15 cellular contexts compared by ENCODE assay signal in genomic region chr7:12701433-12701832, GRCh38. TPM values are rescaled to one million over a fixed set of nuclear protein-coding genes. Genes with fewer than 3 reads are reported as not detected.
DNase-seq lines count a peak whose midpoint lies in the region; ATAC-seq, FAIRE-seq and TF ChIP-seq lines count a peak whose summit lies in the region.
"Had no signal": no experiment of that assay in that cellular context is flagged by ENCODE, and none has a peak within 500 bp of the region (broad histone marks: within the 10 kb centered on the region; RNA-seq: fewer than 3 reads in every experiment).

No MANE protein-coding gene starts in this region.

- no peak for TF ChIP-seq RAD21 in HCT116 (IDR thresholded peaks at IDR 0.05; ENCODE audit: low read depth)

- no peaks in the 10 kb centered on the region for H4K20me1 ChIP-seq in HCT116 (ENCODE audit: insufficient read depth)

- peaks cover 11 to 14% of the 10 kb centered on the region in 2 experiments for H3K4me1 ChIP-seq in HCT116 (ENCODE audit: control insufficient read depth in 1 of 2, insufficient read depth in 2 of 2, low read length in 2 of 2)

- POLR2A ChIA-PET in HCT116 (lab: Charles Lee), result interaction anchor here (1.7 kb wide), 1 partner anchor 14 kb away, joined by 4 read pairs; the partner anchor contains the start of gene ARL4A
- POLR2A ChIA-PET in WTC11 (lab: Charles Lee), result no interaction called here

- no peaks in the 10 kb centered on the region; the same call in 1 of the 2 replicates for H3K27me3 Mint-ChIP-seq in WTC11 (ENCODE audit: low read depth)
- H3K27me3 Mint-ChIP-seq: B cell; CD4-positive, alpha-beta T cell had no signal

- TF ChIP-seq CTCF in HCT116 (IDR thresholded peaks at IDR 0.05 in 2 of 3, conservative IDR thresholded peaks at IDR 0.05 in 1 of 3; ENCODE audit: borderline replicate concordance in 1 of 3, insufficient read depth in 1 of 3, low read depth in 2 of 3, low read length in 2 of 3), result no peak
- TF ChIP-seq CTCF in WTC11 (IDR thresholded peaks at IDR 0.05), result no peak

- intact Hi-C loops in HCT116 (cut with micrococcal nuclease), result no loop called here

- peak; percentile 23 for DNase-seq in NCI-H2171 treated with DMSO at 0.1 percent for 48 hours (lab: John Stamatoyannopoulos, UW)
- no peak for DNase-seq in NCI-H2171 (lab: John Stamatoyannopoulos, UW)
- no peak for DNase-seq in HCT116 (ENCODE audit: low read depth, low spot score)
- DNase-seq in WTC11 (ENCODE audit: low spot score), result no peak
- DNase-seq in erythroblast (lab: John Stamatoyannopoulos, UW), result peak; percentile 50
- no peak for DNase-seq in HTR-8/SVneo (ENCODE audit: insufficient read length, low spot score)
- DNase-seq: C1 segment of cervical spinal cord; CD4-positive, alpha-beta T cell; DND-41; GDM1; H7 had no signal

- H3K4me3 Mint-ChIP-seq in WTC11, result no peak overlapping the region
- H3K4me3 Mint-ChIP-seq: B cell; CD4-positive, alpha-beta T cell; GM23338 had no signal

- peaks cover 27% of the 10 kb centered on the region for H3K36me3 Mint-ChIP-seq in WTC11

- no peak overlapping the region for H3K27ac ChIP-seq in HCT116 (ENCODE audit: low read depth, low read length)

- no peak overlapping the region for H3K9ac ChIP-seq in HCT116 (ENCODE audit: low read length)

- RAD21 ChIA-PET in HCT116 (lab: Charles Lee; ENCODE audit: low non-redundant PET in 1 of 2, low total read pairs in 2 of 2, uncharacterized antibody in 2 of 2, unreplicated experiment in 2 of 2), result no interaction called here

- no peak for TF ChIP-seq POLR2A in HCT116 (IDR thresholded peaks at IDR 0.05; ENCODE audit: borderline replicate concordance, extremely low read depth, insufficient read depth, insufficient read length)
- TF ChIP-seq POLR2A in erythroblast (IDR thresholded peaks at IDR 0.05; ENCODE audit: low read length), result no peak

- 0 out of 4 replicates have a peak, but pooled peaks cover 0 to 6% of the 10 kb centered on the region in 2 experiments for H3K36me3 ChIP-seq in HCT116 (ENCODE audit: control insufficient read depth in 1 of 2, insufficient read depth in 2 of 2, low read length in 2 of 2)

- peaks cover 14% of the 10 kb centered on the region for H3K79me2 ChIP-seq in HCT116 (ENCODE audit: insufficient read depth, low read length)

- no TSS peak for BruUV-seq in HCT116 (replicated peaks; lab: Mats Ljungman, UMichigan)

- no peak for FAIRE-seq in HTR-8/SVneo (lab: Jason Lieb, UNC)
- FAIRE-seq: GM12892 had no signal

- H3K4me2 ChIP-seq in HCT116 (ENCODE audit: low read length), result no peak overlapping the region
- H3K4me2 ChIP-seq: GM23338 had no signal

- H3K9me3 ChIP-seq in HCT116 (ENCODE audit: control insufficient read depth in 1 of 2, insufficient read depth in 1 of 2, low read depth in 1 of 2, low read length in 2 of 2), result peaks cover 0 to 11% of the 10 kb centered on the region in 2 experiments; a peak in 1 of 4 replicates

- no peak for ATAC-seq in HCT116
- ATAC-seq in WTC11, result no peak
- no peak for ATAC-seq in GM18870 (IDR thresholded peaks at IDR 0.05; ENCODE audit: unreplicated experiment)
- ATAC-seq: GM23338 had no signal

- H2AFZ ChIP-seq in HCT116 (ENCODE audit: low read depth, low read length, poor library complexity, severe bottlenecking), result no peak overlapping the region
- H2AFZ ChIP-seq: GM23338 had no signal

- H3K27ac Mint-ChIP-seq in WTC11, result no peak overlapping the region
- H3K27ac Mint-ChIP-seq: B cell; CD4-positive, alpha-beta T cell; GM23338 had no signal

- H3K27me3 ChIP-seq in HCT116 (ENCODE audit: insufficient read depth, low read length), result no peaks in the 10 kb centered on the region

- H3K9me2 ChIP-seq in HCT116 (ENCODE audit: insufficient read depth), result no peaks in the 10 kb centered on the region

- H3K4me3 ChIP-seq in HCT116 (replicated peaks in 1 of 2; ENCODE audit: low read depth in 1 of 2, low read length in 2 of 2), result no peak overlapping the region
- H3K4me3 ChIP-seq: GM23338 had no signal

- CTCF ChIA-PET in HCT116 (lab: Charles Lee) (no interaction called here), WTC11 (lab: Charles Lee) (interaction anchor here (3.4 kb wide), 1 partner anchor 15 kb away, joined by 16 read pairs; the partner anchor contains the start of gene ARL4A)

- H3K9me3 Mint-ChIP-seq in WTC11, result peaks cover 24% of the 10 kb centered on the region

- peaks cover 3% of the 10 kb centered on the region for H3K4me1 Mint-ChIP-seq in WTC11

TF ChIP-seq in HCT116, 20 proteins besides CTCF, POLR2A, EP300 and RAD21:
- TF ChIP-seq SRF (IDR thresholded peaks at IDR 0.05; ENCODE audit: low read depth) (no peak), POLR2AphosphoS5 (IDR thresholded peaks at IDR 0.05; ENCODE audit: low read depth, low read length) (no peak), CBX3 (IDR thresholded peaks at IDR 0.05; ENCODE audit: low read depth) (peak; percentile 67; the same call in 1 of the 2 replicates)

TF ChIP-seq in WTC11, 78 proteins besides CTCF, POLR2A, EP300 and RAD21:
- no peak for TF ChIP-seq ZNF138 (CRISPR knock-in tag; conservative IDR thresholded peaks at IDR 0.05)
- TF ChIP-seq HMGA2 (CRISPR knock-in tag; IDR thresholded peaks at IDR 0.05), result no peak
- TF ChIP-seq, protein P1, sequence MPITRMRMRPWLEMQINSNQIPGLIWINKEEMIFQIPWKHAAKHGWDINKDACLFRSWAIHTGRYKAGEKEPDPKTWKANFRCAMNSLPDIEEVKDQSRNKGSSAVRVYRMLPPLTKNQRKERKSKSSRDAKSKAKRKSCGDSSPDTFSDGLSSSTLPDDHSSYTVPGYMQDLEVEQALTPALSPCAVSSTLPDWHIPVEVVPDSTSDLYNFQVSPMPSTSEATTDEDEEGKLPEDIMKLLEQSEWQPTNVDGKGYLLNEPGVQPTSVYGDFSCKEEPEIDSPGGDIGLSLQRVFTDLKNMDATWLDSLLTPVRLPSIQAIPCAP (CRISPR knock-in tag; IDR thresholded peaks at IDR 0.05), result no peak
- peak; percentile 91 for TF ChIP-seq ZNF317 (CRISPR knock-in tag; IDR thresholded peaks at IDR 0.05; ENCODE audit: borderline replicate concordance, low read depth)
- no peak for TF ChIP-seq ZNF263 (CRISPR knock-in tag; IDR thresholded peaks at IDR 0.05; ENCODE audit: low read depth)
- no peak for TF ChIP-seq ETV6 (CRISPR knock-in tag; IDR thresholded peaks at IDR 0.05)
- TF ChIP-seq NFATC4 (CRISPR knock-in tag; IDR thresholded peaks at IDR 0.05), result no peak

RNA-seq across cellular contexts. Expression of gene ARL4A, which starts 14.0 kb away (rescaled TPM):
- total RNA-seq in HCT116 (2021; ENCODE audit: unreplicated experiment), result 44.6 TPM
- polyA plus RNA-seq in HCT116 (2012), result 16.3 and 24.2 TPM in 2 replicates
- 20.9 to 25.4 TPM (median 21.9 TPM) in 3 replicates for total RNA-seq in WTC11 (2021)

Comparison
In these comparisons a context has a peak if more than half of its experiments do, and no peak if none do; other contexts are left out.
1. DNase-seq: peak in NCI-H2171 treated with DMSO at 0.1 percent for 48 hours (single experiment) and erythroblast (2 of 2); none in NCI-H2171 (single experiment), HCT116 (single experiment), WTC11 (single experiment) and HTR-8/SVneo (single experiment).